17 cellular contexts compared by ENCODE assay signal in genomic region chr6:24922174-24922573, GRCh38. TPM values are rescaled to one million over a fixed set of nuclear protein-coding genes. Genes with fewer than 3 reads are reported as not detected.
DNase-seq lines count a peak whose midpoint lies in the region; ATAC-seq, FAIRE-seq and TF ChIP-seq lines count a peak whose summit lies in the region.
"Had no signal": no experiment of that assay in that cellular context is flagged by ENCODE, and none has a peak within 500 bp of the region (broad histone marks: within the 10 kb centered on the region; RNA-seq: fewer than 3 reads in every experiment).

No MANE protein-coding gene starts in this region.

- peaks cover 7% of the 10 kb centered on the region for H3K36me3 ChIP-seq in effector memory CD4-positive, alpha-beta T cell (ENCODE audit: control insufficient read depth, insufficient read depth, low read length)
- no peaks in the 10 kb centered on the region for H3K36me3 ChIP-seq in transverse colon

- no peak for TF ChIP-seq POLR2A in transverse colon (IDR thresholded peaks at IDR 0.05)
- TF ChIP-seq POLR2A in H54 (IDR thresholded peaks at IDR 0.05; ENCODE audit: low read depth, low read length) = no peak

- no peaks in the 10 kb centered on the region for H3K27me3 Mint-ChIP-seq in activated naive CD4-positive, alpha-beta T cell treated with anti-CD3 and anti-CD28 coated beads, Interleukin-2, amount 10 ng/mL, durations not matched to agents 7 days and 5 days
- H3K27me3 Mint-ChIP-seq in T-helper 1 cell treated with Interleukin-12 subunit alpha and Interleukin-12 subunit beta and Interleukin-4 antibody, amounts not matched to agents 30 μg/mL and 1 μg/mL, for 36 hours (ENCODE audit: low read depth) = peaks cover under 1% of the 10 kb centered on the region

- peak overlapping the region; percentile 59 for H3K4me3 Mint-ChIP-seq in activated naive CD4-positive, alpha-beta T cell treated with anti-CD3 and anti-CD28 coated beads, Interleukin-2, amount 10 ng/mL, durations not matched to agents 7 days and 5 days
- peak overlapping the region; percentile 17 for H3K4me3 Mint-ChIP-seq in T-helper 1 cell treated with Interleukin-12 subunit alpha and Interleukin-12 subunit beta and Interleukin-4 antibody, amounts not matched to agents 30 μg/mL and 1 μg/mL, for 36 hours

- intact Hi-C loops in transverse colon (cut with DNase I; ENCODE audit: low total_unique reads) = no loop called here

- no peak for ATAC-seq in GM18867 (IDR thresholded peaks at IDR 0.05; ENCODE audit: unreplicated experiment)
- no peak for ATAC-seq in HG02763 (IDR thresholded peaks at IDR 0.05; ENCODE audit: unreplicated experiment)

- H3K27me3 ChIP-seq in effector memory CD4-positive, alpha-beta T cell (replicated peaks; ENCODE audit: control insufficient read depth, insufficient read depth, low read length, poor library complexity, severe bottlenecking) = no peaks in the 10 kb centered on the region
- H3K27me3 ChIP-seq in transverse colon = no peaks in the 10 kb centered on the region

- H3K4me1 Mint-ChIP-seq in activated naive CD4-positive, alpha-beta T cell treated with anti-CD3 and anti-CD28 coated beads, Interleukin-2, amount 10 ng/mL, durations not matched to agents 7 days and 5 days = peaks cover 94% of the 10 kb centered on the region
- peaks cover 77% of the 10 kb centered on the region for H3K4me1 Mint-ChIP-seq in T-helper 1 cell treated with Interleukin-12 subunit alpha and Interleukin-12 subunit beta and Interleukin-4 antibody, amounts not matched to agents 30 μg/mL and 1 μg/mL, for 36 hours (ENCODE audit: low read depth)

- H3K4me3 ChIP-seq in effector memory CD4-positive, alpha-beta T cell (ENCODE audit: insufficient read depth, low read depth, low read length, poor library complexity, severe bottlenecking) = no peak overlapping the region
- no peak overlapping the region for H3K4me3 ChIP-seq in transverse colon
- H3K4me3 ChIP-seq: PC-9, skin epidermis had no signal

- H3K36me3 Mint-ChIP-seq in activated naive CD4-positive, alpha-beta T cell treated with anti-CD3 and anti-CD28 coated beads, Interleukin-2, amount 10 ng/mL, durations not matched to agents 7 days and 5 days = peaks cover 76% of the 10 kb centered on the region
- peaks cover 52% of the 10 kb centered on the region for H3K36me3 Mint-ChIP-seq in T-helper 1 cell treated with Interleukin-12 subunit alpha and Interleukin-12 subunit beta and Interleukin-4 antibody, amounts not matched to agents 30 μg/mL and 1 μg/mL, for 36 hours (ENCODE audit: low read depth)

- no peak for TF ChIP-seq CTCF in transverse colon (IDR thresholded peaks at IDR 0.05)

- CTCF ChIA-PET in activated naive CD4-positive, alpha-beta T cell treated with anti-CD3 and anti-CD28 coated beads, Interleukin-2, amount 10 ng/mL, durations not matched to agents 7 days and 5 days (lab: Charles Lee) = interaction anchor here (0.7 to 4.8 kb wide), 5 partner anchors 10 to 70 kb away, joined by 3 to 39 read pairs (median 3); no protein-coding TSS in a partner anchor

- WGBS in transverse colon (ENCODE audit: low coverage in 1 of 2), 2 donors = 76 to 87% methylated on average over 3 to 4 of the region's 4 CpGs

- FAIRE-seq in H54 (lab: Jason Lieb, UNC) = no peak

- H3K9me3 Mint-ChIP-seq in activated naive CD4-positive, alpha-beta T cell treated with anti-CD3 and anti-CD28 coated beads, Interleukin-2, amount 10 ng/mL, durations not matched to agents 7 days and 5 days = peaks cover under 1% of the 10 kb centered on the region
- H3K9me3 Mint-ChIP-seq in T-helper 1 cell treated with Interleukin-12 subunit alpha and Interleukin-12 subunit beta and Interleukin-4 antibody, amounts not matched to agents 30 μg/mL and 1 μg/mL, for 36 hours = peaks cover 2% of the 10 kb centered on the region

- H3K4me1 ChIP-seq in effector memory CD4-positive, alpha-beta T cell (ENCODE audit: control insufficient read depth, insufficient read depth, low read length, poor library complexity, severe bottlenecking) = peaks cover 76% of the 10 kb centered on the region
- H3K4me1 ChIP-seq in transverse colon = peaks cover 0 to 10% (median 0%) of the 10 kb centered on the region in 4 donors
- H3K4me1 ChIP-seq: parathyroid adenoma had no signal

- DNase-seq in activated naive CD4-positive, alpha-beta T cell treated with anti-CD3 and anti-CD28 coated beads, Interleukin-2, amount 10 ng/mL, durations not matched to agents 7 days and 5 days = no peak
- DNase-seq in activated naive CD4-positive, alpha-beta T cell treated with anti-CD3 and anti-CD28 coated beads, Interleukin-2, amount 50 U/mL, for 16 hours = no peak
- no peak for DNase-seq in effector memory CD4-positive, alpha-beta T cell
- DNase-seq in transverse colon (no peak), H54 (ENCODE audit: insufficient read length, low spot score) (no peak)
- DNase-seq: activated CD4-positive, alpha-beta T cell treated with anti-CD3 and anti-CD28 coated beads, Interleukin-2, amount 50 U/mL, for 4 hours; amniotic stem cell; KG1; midbrain; NCI-H146; PC-9 had no signal

- peak overlapping the region; percentile 31 for H3K27ac ChIP-seq in effector memory CD4-positive, alpha-beta T cell (ENCODE audit: insufficient read depth, low read length, poor library complexity, severe bottlenecking)
- no peak overlapping the region for H3K27ac ChIP-seq in transverse colon
- H3K27ac ChIP-seq: epithelial cell of prostate, parathyroid adenoma, PC-9, skin epidermis had no signal

- no peaks in the 10 kb centered on the region for H3K9me3 ChIP-seq in effector memory CD4-positive, alpha-beta T cell (ENCODE audit: control insufficient read depth, low read length)
- no peaks in the 10 kb centered on the region for H3K9me3 ChIP-seq in transverse colon

- in situ Hi-C loops in transverse colon (cut with MboI; ENCODE audit: low pct_ligation_motif_present in 1 of 4, low pct_unique_long_range_greater_than_20kb in 1 of 4, low sequenced_read_pairs in 3 of 4) = no loop called here

- TF ChIP-seq EP300 in transverse colon (IDR thresholded peaks at IDR 0.05; ENCODE audit: low read depth) = no peak

- H3K27ac Mint-ChIP-seq in activated naive CD4-positive, alpha-beta T cell treated with anti-CD3 and anti-CD28 coated beads, Interleukin-2, amount 10 ng/mL, durations not matched to agents 7 days and 5 days = peak overlapping the region; percentile 77
- peak overlapping the region; percentile 64 for H3K27ac Mint-ChIP-seq in T-helper 1 cell treated with Interleukin-12 subunit alpha and Interleukin-12 subunit beta and Interleukin-4 antibody, amounts not matched to agents 30 μg/mL and 1 μg/mL, for 36 hours

RNA-seq across cellular contexts. Expression of gene RIPOR2, which starts 13.6 kb away (rescaled TPM):
- total RNA-seq in transverse colon = 10 to 100 TPM in 1 of 4 donors, 1 to 10 TPM in 3; 1.2 to 16.7 (median 5.2) TPM
